ENCODE assay signal across 10 cellular contexts in genomic region chr3:81242871-81243270, GRCh38.
DNase-seq lines count a peak whose midpoint lies in the region; ATAC-seq, FAIRE-seq and TF ChIP-seq lines count a peak whose summit lies in the region.
"Had no signal": no experiment of that assay in that cellular context is flagged by ENCODE, and none has a peak within 500 bp of the region (broad histone marks: within the 10 kb centered on the region; RNA-seq: fewer than 3 reads in every experiment).

No MANE protein-coding gene starts in this region.

- H3K4me3 ChIP-seq in LNCaP clone FGC (ENCODE audit: low read depth, low read length): no peak overlapping the region
- no peak overlapping the region for H3K4me3 ChIP-seq in cardiac fibroblast (replicated peaks in 1 of 2; ENCODE audit: low read depth in 2 of 2, low read length in 2 of 2)
- no peak overlapping the region for H3K4me3 ChIP-seq in small intestine (ENCODE audit: low read depth in 1 of 2, low read length in 2 of 2)
- H3K4me3 ChIP-seq: BLaER1 had no signal

- peak; percentile 23 for FAIRE-seq in small intestine (lab: Jason Lieb, UNC)

- H3K36me3 ChIP-seq in small intestine (ENCODE audit: control insufficient read depth in 2 of 2, insufficient read depth in 2 of 2, low read length in 2 of 2): no peaks in the 10 kb centered on the region
- H3K36me3 ChIP-seq: BLaER1 had no signal

- 5 to 25% (median 23%) methylated on average over 1 of the region's 1 CpG for whole genome bisulfite sequencing in small intestine, 3 donors

- H3K4me1 ChIP-seq in small intestine (ENCODE audit: control insufficient read depth in 2 of 2, insufficient read depth in 1 of 2, low read depth in 1 of 2, low read length in 1 of 2): no peaks in the 10 kb centered on the region
- H3K4me1 ChIP-seq: BLaER1 had no signal

- no peaks in the 10 kb centered on the region for H3K9me3 ChIP-seq in small intestine (ENCODE audit: control insufficient read depth, low read depth)
- H3K9me3 ChIP-seq: BLaER1 had no signal

- no peak overlapping the region for H3K27ac ChIP-seq in small intestine (ENCODE audit: low read depth in 1 of 2, low read length in 1 of 2)
- H3K27ac ChIP-seq: BLaER1 had no signal

- no peaks in the 10 kb centered on the region for H3K27me3 ChIP-seq in small intestine (ENCODE audit: control insufficient read depth in 2 of 2, insufficient read depth in 2 of 2, low read length in 2 of 2)
- H3K27me3 ChIP-seq: BLaER1 had no signal

- TF ChIP-seq CTCF in LNCaP clone FGC (IDR thresholded peaks at IDR 0.05; ENCODE audit: control insufficient read depth, extremely low read depth, insufficient read depth) (peak; percentile 68), cardiac fibroblast (IDR thresholded peaks at IDR 0.05; ENCODE audit: low read depth, low read length) (peak; percentile 58)

- no peak for ATAC-seq in HG02588 (IDR thresholded peaks at IDR 0.05; ENCODE audit: unreplicated experiment)
- no peak for ATAC-seq in GM21528 (IDR thresholded peaks at IDR 0.05; ENCODE audit: low FRiP score, unreplicated experiment)

- DNase-seq in NCI-H1105 treated with DMSO at 0.1 percent for 48 hours (lab: John Stamatoyannopoulos, UW) (peak; percentile 26), NCI-H1105 (lab: John Stamatoyannopoulos, UW) (no peak), LNCaP clone FGC (ENCODE audit: low read depth) (no peak), cardiac fibroblast (ENCODE audit: low read depth in 2 of 2) (peak; percentile 30 to 61), small intestine (peak; percentile 43)
- no peak for DNase-seq in effector CD8-positive, alpha-beta T cell (lab: John Stamatoyannopoulos, UW)
- DNase-seq: activated naive CD8-positive, alpha-beta T cell treated with anti-CD3 and anti-CD28 coated beads, Interleukin-2, amount 10 ng/mL, durations not matched to agents 7 days and 5 days had no signal

Comparison
In these comparisons a context has a peak if more than half of its experiments do, and no peak if none do; other contexts are left out.
1. DNase-seq: peak in NCI-H1105 treated with DMSO at 0.1 percent for 48 hours (single experiment), cardiac fibroblast (2 of 2) and small intestine (single experiment); none in NCI-H1105 (single experiment), LNCaP clone FGC (single experiment) and effector CD8-positive, alpha-beta T cell (single experiment).